Comparison of ENCODE assay signal across 11 cellular contexts in genomic region chr14:91202234-91202974, GRCh38. TPM values are rescaled to one million over a fixed set of nuclear protein-coding genes. Genes with fewer than 3 reads are reported as not detected.
DNase-seq lines count a peak whose midpoint lies in the region; ATAC-seq, FAIRE-seq and TF ChIP-seq lines count a peak whose summit lies in the region.
"Had no signal": no experiment of that assay in that cellular context is flagged by ENCODE, and none has a peak within 500 bp of the region (broad histone marks: within the 10 kb centered on the region; RNA-seq: fewer than 3 reads in every experiment).

No MANE protein-coding gene starts in this region.

- H3K27me3 Mint-ChIP-seq in CD4-positive, alpha-beta T cell: no peaks in the 10 kb centered on the region
- H3K27me3 Mint-ChIP-seq in natural killer cell treated with Interleukin-12 subunit alpha and Interleukin-12 subunit beta and Interleukin-15 and Interleukin-18, amount 100 ng/mL, for 72 hours: no peaks in the 10 kb centered on the region

- H4K20me1 ChIP-seq in H1 (replicated peaks in 1 of 2; ENCODE audit: control insufficient read depth in 1 of 2, insufficient read depth in 2 of 2, low read length in 2 of 2): peaks cover 0 to 2% of the 10 kb centered on the region in 2 experiments

- H3K9me3 Mint-ChIP-seq in CD4-positive, alpha-beta T cell: no peaks in the 10 kb centered on the region
- no peaks in the 10 kb centered on the region for H3K9me3 Mint-ChIP-seq in natural killer cell treated with Interleukin-12 subunit alpha and Interleukin-12 subunit beta and Interleukin-15 and Interleukin-18, amount 100 ng/mL, for 72 hours

- H3K27me3 ChIP-seq in CD4-positive, alpha-beta T cell (ENCODE audit: control insufficient read depth, insufficient read depth, low read length): no peaks in the 10 kb centered on the region
- H3K27me3 ChIP-seq in H1 (replicated peaks in 1 of 4; ENCODE audit: control insufficient read depth in 3 of 4, extremely low read depth in 1 of 4, insufficient read depth in 3 of 4, low read length in 3 of 4) (no peaks in the 10 kb centered on the region), Peyer's patch (no peaks in the 10 kb centered on the region)

- CTCF ChIA-PET in CD4-positive, alpha-beta T cell (lab: Charles Lee): interaction anchor here (0.6 kb wide), 1 partner anchor 290 kb away, joined by 4 read pairs; no protein-coding TSS in a partner anchor
- CTCF ChIA-PET in H1 (lab: Charles Lee; ENCODE audit: partially characterized antibody): interaction anchor here (0.5 to 2.0 kb wide), 6 partner anchors 14 to 82 kb away, joined by 3 to 14 read pairs (median 6); no protein-coding TSS in a partner anchor

- H3K79me1 ChIP-seq in H1 (ENCODE audit: low read depth, low read length): no peaks in the 10 kb centered on the region

- no peak overlapping the region for H3K4me2 ChIP-seq in H1 (ENCODE audit: insufficient read depth in 1 of 2, low read depth in 2 of 2, low read length in 2 of 2)

- no peak overlapping the region for H2BK12ac ChIP-seq in H1 (ENCODE audit: low read depth, low read length)

- no peak overlapping the region for H2BK15ac ChIP-seq in H1 (ENCODE audit: low read length)

- intact Hi-C loops in CD4-positive, alpha-beta T cell (cut with DNase I, micrococcal nuclease): no loop called here

- no peak overlapping the region for H4K5ac ChIP-seq in H1 (ENCODE audit: insufficient read length, low read depth, low read length)

- H2BK20ac ChIP-seq in H1 (ENCODE audit: low read length): no peak overlapping the region

- no peaks in the 10 kb centered on the region for H3K9me3 ChIP-seq in CD4-positive, alpha-beta T cell (ENCODE audit: control insufficient read depth, low read length)
- H3K9me3 ChIP-seq in H1 (ENCODE audit: insufficient read depth in 2 of 2, low read depth in 1 of 2, low read length in 1 of 2): 0 out of 4 replicates have a peak, but pooled peaks cover 0 to 2% of the 10 kb centered on the region in 2 experiments
- peaks cover 0 to 16% (median 0%) of the 10 kb centered on the region in 4 donors for H3K9me3 ChIP-seq in Peyer's patch

- H3K14ac ChIP-seq in H1 (ENCODE audit: insufficient read length): no peak overlapping the region

- DNase-seq in CD4-positive, alpha-beta T cell: no peak
- DNase-seq in OCI-M1 (lab: John Stamatoyannopoulos, UW) (peak; percentile 95), H1 (ENCODE audit: low read depth in 1 of 2, low spot score in 2 of 2) (no peak), Peyer's patch (no peak), GM12892 (ENCODE audit: insufficient read length) (no peak)
- no peak for DNase-seq in natural killer cell treated with Interleukin-12 subunit alpha and Interleukin-12 subunit beta and Interleukin-15 and Interleukin-18, amount 100 ng/mL, for 72 hours (ENCODE audit: low spot score)
- DNase-seq: effector CD8-positive, alpha-beta T cell; NCI-H510A treated with DMSO at 0.1 percent for 48 hours had no signal

- no peak overlapping the region for H3K18ac ChIP-seq in H1 (ENCODE audit: extremely low read depth, low read length)

- H3K36me3 ChIP-seq in H1 (ENCODE audit: control insufficient read depth in 2 of 4, insufficient read depth in 4 of 4, low read length in 3 of 4) (peaks cover 4 to 40% (median 20%) of the 10 kb centered on the region in 4 experiments; a peak in 5 of 8 replicates), Peyer's patch (peaks cover 0 to 92% (median 0%) of the 10 kb centered on the region in 3 donors)

- no peak overlapping the region for H2AK5ac ChIP-seq in H1 (ENCODE audit: low read depth, low read length)

- TF ChIP-seq CTCF in CD4-positive, alpha-beta T cell (IDR thresholded peaks at IDR 0.05): no peak
- TF ChIP-seq CTCF in H1 (IDR thresholded peaks at IDR 0.05; ENCODE audit: control extremely low read depth in 1 of 3, insufficient read depth in 1 of 3, low read depth in 1 of 3, low read length in 3 of 3) (no peak), Peyer's patch (IDR thresholded peaks at IDR 0.05) (no peak)

- H3K4me3 ChIP-seq in H1 (ENCODE audit: extremely low read depth in 1 of 4, insufficient read depth in 2 of 4, low read depth in 3 of 4, low read length in 4 of 4): no peak overlapping the region
- H3K4me3 ChIP-seq in Peyer's patch: no peak overlapping the region

- H2BK120ac ChIP-seq in H1 (replicated peaks; ENCODE audit: low read depth, low read length): no peak overlapping the region

- no peak overlapping the region for H2AFZ ChIP-seq in H1 (ENCODE audit: low read length)

- peaks cover 23% of the 10 kb centered on the region for H3K4me1 Mint-ChIP-seq in CD4-positive, alpha-beta T cell (ENCODE audit: low read depth)
- peaks cover 27 to 29% of the 10 kb centered on the region in 2 donors for H3K4me1 Mint-ChIP-seq in natural killer cell treated with Interleukin-12 subunit alpha and Interleukin-12 subunit beta and Interleukin-15 and Interleukin-18, amount 100 ng/mL, for 72 hours (ENCODE audit: low read depth in 2 of 2)

- H3K27ac Mint-ChIP-seq in CD4-positive, alpha-beta T cell: peak overlapping the region; percentile 3
- H3K27ac Mint-ChIP-seq in natural killer cell treated with Interleukin-12 subunit alpha and Interleukin-12 subunit beta and Interleukin-15 and Interleukin-18, amount 100 ng/mL, for 72 hours: peak overlapping the region; percentile 5 to 67

- H3K4me1 ChIP-seq in H1 (replicated peaks in 1 of 4; ENCODE audit: control insufficient read depth in 3 of 4, insufficient read depth in 4 of 4, low read length in 3 of 4) (no peaks in the 10 kb centered on the region), Peyer's patch (peaks cover 0 to 8% (median 0%) of the 10 kb centered on the region in 4 donors)

- no peak overlapping the region for H3K4me3 Mint-ChIP-seq in CD4-positive, alpha-beta T cell
- H3K4me3 Mint-ChIP-seq in natural killer cell treated with Interleukin-12 subunit alpha and Interleukin-12 subunit beta and Interleukin-15 and Interleukin-18, amount 100 ng/mL, for 72 hours: peak overlapping the region; percentile 12

- no peak overlapping the region for H3K4ac ChIP-seq in H1 (replicated peaks; ENCODE audit: insufficient read length, low read depth, low read length)

- no peak overlapping the region for H3K27ac ChIP-seq in CD4-positive, alpha-beta T cell (ENCODE audit: low read depth, low read length)
- H3K27ac ChIP-seq in H1 (ENCODE audit: low read depth, low read length): no peak overlapping the region
- peak overlapping the region in 1 of 4 donors; percentile 1 for H3K27ac ChIP-seq in Peyer's patch
- H3K27ac ChIP-seq: HL-60 had no signal

- H3K23ac ChIP-seq in H1 (ENCODE audit: insufficient read length): no peak overlapping the region

- H4K8ac ChIP-seq in H1 (ENCODE audit: extremely low read depth, insufficient read depth, low read length): no peak overlapping the region; the same call in 1 of the 2 replicates

- no peak for ATAC-seq in CD4-positive, alpha-beta T cell (ENCODE audit: poor library complexity)
- peak in 1 of 2 donors; percentile 24 for ATAC-seq in natural killer cell treated with Interleukin-12 subunit alpha and Interleukin-12 subunit beta and Interleukin-15 and Interleukin-18, amount 100 ng/mL, for 72 hours
- no peak for ATAC-seq in GM21360 (IDR thresholded peaks at IDR 0.05; ENCODE audit: unreplicated experiment)
- no peak for ATAC-seq in HG02763 (IDR thresholded peaks at IDR 0.05; ENCODE audit: unreplicated experiment)

- H3K79me2 ChIP-seq in H1 (ENCODE audit: control insufficient read depth in 1 of 2, insufficient read depth in 2 of 2, low read length in 2 of 2): no peaks in the 10 kb centered on the region

- H2BK5ac ChIP-seq in H1 (ENCODE audit: low read depth, low read length): peak overlapping the region; percentile 2; the same call in 1 of the 2 replicates

- no peak overlapping the region for H3K9ac ChIP-seq in H1 (replicated peaks in 1 of 4; ENCODE audit: extremely low read depth in 1 of 4, low read depth in 3 of 4, low read length in 3 of 4)

- TF ChIP-seq EP300 in H1 (IDR thresholded peaks at IDR 0.05; ENCODE audit: borderline replicate concordance in 1 of 2, low read depth in 2 of 2, low read length in 2 of 2): no peak

- H3K23me2 ChIP-seq in H1 (ENCODE audit: low read depth, low read length): no peaks in the 10 kb centered on the region

- H3K56ac ChIP-seq in H1 (replicated peaks; ENCODE audit: insufficient read length, low read depth, low read length): no peak overlapping the region

- no peak for TF ChIP-seq RAD21 in H1 (IDR thresholded peaks at IDR 0.05 in 1 of 2, conservative IDR thresholded peaks at IDR 0.05 in 1 of 2; ENCODE audit: low read depth in 2 of 2, low read length in 2 of 2)

- POLR2A ChIA-PET in CD4-positive, alpha-beta T cell (lab: Charles Lee): interaction anchor here (0.9 to 2.0 kb wide), 3 partner anchors 41 to 60 kb away, joined by 3 to 7 read pairs (median 4); no protein-coding TSS in a partner anchor
- POLR2A ChIA-PET in H1 (lab: Charles Lee; ENCODE audit: partially characterized antibody): no interaction called here

- FAIRE-seq in H1 (lab: Jason Lieb, UNC) (no peak), GM12892 (lab: Jason Lieb, UNC) (no peak)

- WGBS in H1 (ENCODE audit: extremely low coverage in 1 of 2, insufficient coverage in 1 of 2, insufficient read length in 1 of 2, insufficient replicate concordance in 2 of 2, low coverage in 1 of 2, low lambda C conversion rate in 2 of 2, missing lambda C conversion rate in 1 of 2), 2 experiments: 84% methylated on average over 15 of the region's 15 CpGs; no CpG with 5 or more reads in 1 of the 2 experiments

- H4K91ac ChIP-seq in H1 (replicated peaks; ENCODE audit: insufficient read length, low read length): no peak overlapping the region

- peaks cover 92% of the 10 kb centered on the region for H3K36me3 Mint-ChIP-seq in CD4-positive, alpha-beta T cell (ENCODE audit: low read depth)
- peaks cover 35% of the 10 kb centered on the region for H3K36me3 Mint-ChIP-seq in natural killer cell treated with Interleukin-12 subunit alpha and Interleukin-12 subunit beta and Interleukin-15 and Interleukin-18, amount 100 ng/mL, for 72 hours

- TF ChIP-seq POLR2A in H1 (IDR thresholded peaks at IDR 0.05; ENCODE audit: control extremely low read depth in 1 of 2, low read depth in 2 of 2, low read length in 2 of 2) (no peak), Peyer's patch (IDR thresholded peaks at IDR 0.05) (no peak), GM12892 (IDR thresholded peaks at IDR 0.05; ENCODE audit: low read depth, low read length) (no peak)

RNA-seq across cellular contexts. Expression of gene GPR68, which starts 42.1 kb away (rescaled TPM):
- total RNA-seq in CD4-positive, alpha-beta T cell: 1 to 10 TPM; 2.8 to 2.9 TPM
- 0.22 and 0.33 TPM in 2 replicates for total RNA-seq in H1 (2021; fragmentation: NEBNext Ultra II Directional; extraction: Animal tissue kit (Norgen Biotek cat#: 25700))
- polyA plus RNA-seq in H1 (2011; rRNA removed): 0.76 and 1.1 TPM in 2 replicates
- polyA plus RNA-seq in H1 (2011; cell fraction: cytosol; rRNA removed): 0.52 TPM
- polyA plus RNA-seq in H1 (2011; cell fraction: nucleus; rRNA removed): 0.90 TPM
- polyA plus RNA-seq in H1 (2012, experiment 1 of 2): 0.46 to 0.61 TPM (median 0.56 TPM) in 3 of 4 replicates, not detected in the other
- polyA plus RNA-seq in H1 (2012, experiment 2 of 2): 0.17 TPM
- 0.20 TPM for polyA plus RNA-seq in H1 (2013, experiment 1 of 2)
- 0.29 TPM for polyA plus RNA-seq in H1 (2013, experiment 2 of 2)
- polyA minus RNA-seq in H1 (2011; rRNA and poly(A)+ RNA removed): 0.44 TPM in 2 replicates
- not detected for polyA minus RNA-seq in H1 (2011; cell fraction: cytosol; rRNA and poly(A)+ RNA removed)
- not detected for polyA minus RNA-seq in H1 (2011; cell fraction: nucleus; rRNA and poly(A)+ RNA removed)
- total RNA-seq in natural killer cell treated with Interleukin-12 subunit alpha and Interleukin-12 subunit beta and Interleukin-15 and Interleukin-18, amount 100 ng/mL, for 72 hours: 10 to 100 TPM; 17.4 to 30.2 TPM
- 1 to 10 TPM in 2 of 4 donors, not detected in 2; 1.5 to 1.7 TPM for total RNA-seq in Peyer's patch
- 1.3 TPM for polyA plus RNA-seq in GM12892 (2012; ENCODE audit: missing spikeins)

Comparison
In these comparisons a context has a peak if more than half of its experiments do, and no peak if none do; other contexts are left out.
1. RNA of gene GPR68, which starts 42.1 kb away (total RNA-seq): 17.4 to 30.2 TPM in natural killer cell treated with Interleukin-12 subunit alpha and Interleukin-12 subunit beta and Interleukin-15 and Interleukin-18, amount 100 ng/mL, for 72 hours; 2.8 to 2.9 TPM in CD4-positive, alpha-beta T cell, 1.5 to 1.7 TPM in Peyer's patch and 0.22 to 0.33 TPM in H1; every median in the first group is over 4 times any median in the second.